9 cellular contexts compared by ENCODE assay signal in the genomic region with DNA sequence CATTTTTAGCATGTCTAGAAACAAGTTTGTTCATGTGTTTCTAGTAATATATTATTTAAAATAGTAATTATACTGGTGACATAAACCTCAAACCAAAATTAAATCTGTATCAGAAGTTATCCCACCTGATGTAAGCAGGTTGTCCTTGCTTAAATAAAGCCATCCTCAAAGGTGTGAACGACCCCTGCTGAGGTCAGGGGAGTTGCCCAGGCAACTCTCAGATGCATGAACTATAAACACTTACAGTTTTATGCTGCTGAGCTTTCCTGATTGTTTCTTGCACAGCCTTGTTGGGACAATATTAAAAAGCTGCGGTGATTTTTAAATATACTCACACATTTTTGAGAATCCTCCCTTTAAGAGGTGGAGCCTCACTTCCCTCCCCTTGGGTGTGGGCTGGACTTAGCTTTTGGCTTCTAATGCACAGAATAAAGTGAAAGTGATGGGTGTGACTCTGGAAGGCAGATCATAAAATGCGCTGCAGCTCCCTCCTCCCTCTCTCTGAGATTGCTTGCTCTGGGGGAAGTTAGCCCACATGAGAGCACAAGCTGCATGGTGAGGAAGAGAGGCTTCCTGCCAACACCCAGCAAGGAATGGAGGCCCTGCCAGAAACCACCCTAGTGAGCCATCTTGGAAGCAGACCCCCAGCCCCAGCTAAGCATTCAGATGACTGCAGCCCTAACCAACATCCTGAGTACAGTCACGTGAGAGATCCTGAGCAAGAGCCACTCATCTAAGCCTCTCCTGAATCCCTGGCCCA.
DNase-seq lines count a peak whose midpoint lies in the region; ATAC-seq and TF ChIP-seq lines count a peak whose summit lies in the region.
"Had no signal": no experiment of that assay in that cellular context is flagged by ENCODE, and none has a peak within 500 bp of the region (broad histone marks: within the 10 kb centered on the region; RNA-seq: fewer than 3 reads in every experiment).

No MANE protein-coding gene starts in this region.

- TF ChIP-seq EP300 in stomach (IDR thresholded peaks at IDR 0.05), result no peak

- H3K27me3 ChIP-seq in ACC112 (ENCODE audit: insufficient read depth, low read length), result no peaks in the 10 kb centered on the region
- H3K27me3 ChIP-seq in thoracic aorta (replicated peaks; ENCODE audit: insufficient read depth), result no peaks in the 10 kb centered on the region
- H3K27me3 ChIP-seq in stomach, result no peaks in the 10 kb centered on the region

- H3K36me3 ChIP-seq in ACC112 (ENCODE audit: insufficient read depth, low read length) (no peaks in the 10 kb centered on the region), thoracic aorta (no peaks in the 10 kb centered on the region), stomach (no peaks in the 10 kb centered on the region)

- TF ChIP-seq CTCF in astrocyte of the cerebellum (IDR thresholded peaks at IDR 0.05; ENCODE audit: low read depth, low read length, missing control alignments) (no peak), thoracic aorta (IDR thresholded peaks at IDR 0.05) (no peak), stomach (IDR thresholded peaks at IDR 0.05) (no peak)

- H3K9me3 ChIP-seq in thoracic aorta (no peaks in the 10 kb centered on the region), stomach (no peaks in the 10 kb centered on the region)

- no peak for TF ChIP-seq POLR2A in stomach (IDR thresholded peaks at IDR 0.05)

- H2AFZ ChIP-seq in ACC112 (ENCODE audit: low read length, unreplicated experiment), result peak overlapping the region; percentile 98

- no peaks in the 10 kb centered on the region for H3K79me2 ChIP-seq in ACC112 (ENCODE audit: control insufficient read depth, insufficient read depth, low read length, unreplicated experiment)

- H3K27ac ChIP-seq in ACC112 (ENCODE audit: low read depth, low read length) (peak overlapping the region; percentile 57), thoracic aorta (peak overlapping the region in 1 of 2 donors; percentile 35), stomach (no peak overlapping the region)
- H3K27ac ChIP-seq: HL-60 had no signal

- DNase-seq in RPMI8226, result peak; percentile 36
- peak; percentile 93 for DNase-seq in astrocyte of the cerebellum (ENCODE audit: low read depth)
- peak; percentile 85 for DNase-seq in left kidney (ENCODE audit: low read depth, low spot score)
- DNase-seq in thoracic aorta (ENCODE audit: low spot score), result peak; percentile 2
- no peak for DNase-seq in stomach

- 38 to 52% (median 38%) methylated on average over 4 of the region's 4 CpGs for WGBS in stomach, 5 donors

- intact Hi-C loops in stomach (cut with DNase I; ENCODE audit: low total_unique reads), result no loop called here

- in situ Hi-C loops in astrocyte of the cerebellum (cut with HindIII; ENCODE audit: low sequenced_read_pairs), result no loop called here

- H3K4me3 ChIP-seq in ACC112 (ENCODE audit: low read depth, low read length), result peak overlapping the region; percentile 53
- H3K4me3 ChIP-seq in astrocyte of the cerebellum (ENCODE audit: low read depth, low read length), result no peak overlapping the region
- H3K4me3 ChIP-seq in thoracic aorta, result peak overlapping the region; percentile 60
- H3K4me3 ChIP-seq in stomach, result peak overlapping the region in 1 of 4 donors; percentile 1

- peaks cover 27% of the 10 kb centered on the region for H3K4me1 ChIP-seq in ACC112 (ENCODE audit: control insufficient read depth, insufficient read depth, low read length, unreplicated experiment)
- H3K4me1 ChIP-seq in thoracic aorta (ENCODE audit: control insufficient read depth in 1 of 2, low read depth in 2 of 2), result peaks cover 11 to 13% of the 10 kb centered on the region in 2 donors
- peaks cover 0 to 6% (median 6%) of the 10 kb centered on the region in 4 donors for H3K4me1 ChIP-seq in stomach

- ATAC-seq in GM18861 (IDR thresholded peaks at IDR 0.05; ENCODE audit: unreplicated experiment), result peak; percentile 76
- peak; percentile 90 for ATAC-seq in HG03378 (IDR thresholded peaks at IDR 0.05; ENCODE audit: unreplicated experiment)
- peak; percentile 65 for ATAC-seq in thoracic aorta (ENCODE audit: insufficient number of reproducible peaks, low FRiP score, low read depth)
